Comparison of ENCODE assay signal across 1 cellular context in genomic region chr3:143283432-143284128, GRCh38.
TF ChIP-seq lines count a peak whose summit lies in the region.

No MANE protein-coding gene starts in this region.

TF ChIP-seq in K562, 482 proteins besides CTCF, POLR2A, EP300 and RAD21 (continued from another document and continues in another):
- no peak for TF ChIP-seq PATZ1 (CRISPR knock-in tag; IDR thresholded peaks at IDR 0.05; ENCODE audit: borderline replicate concordance)
- TF ChIP-seq ETV6 (IDR thresholded peaks at IDR 0.05; ENCODE audit: borderline replicate concordance in 1 of 2, low read depth in 2 of 2, low read length in 1 of 2): 0 out of 4 replicates have a peak, but pooled peaks of 1 of the 2 experiments have one; percentile 23
- no peak for TF ChIP-seq ETV6 (CRISPR knock-in tag; IDR thresholded peaks at IDR 0.05; ENCODE audit: borderline replicate concordance)
- TF ChIP-seq TAL1 (IDR thresholded peaks at IDR 0.05): peak; percentile 91
- no peak for TF ChIP-seq MXD1 (CRISPR knock-in tag; IDR thresholded peaks at IDR 0.05; ENCODE audit: borderline replicate concordance, poor library complexity, severe bottlenecking)
- peak; percentile 53 for TF ChIP-seq TBP (optimal IDR thresholded peaks at IDR 0.05; ENCODE audit: low read depth, low read length)
- no peak for TF ChIP-seq ZFPM2 (CRISPR knock-in tag; IDR thresholded peaks at IDR 0.05)
- no peak for TF ChIP-seq ZKSCAN3 (CRISPR knock-in tag; IDR thresholded peaks at IDR 0.05)
- TF ChIP-seq MAFF (IDR thresholded peaks at IDR 0.05; ENCODE audit: low read length): no peak
- no peak for TF ChIP-seq KDM2B (CRISPR knock-in tag; IDR thresholded peaks at IDR 0.05)
- TF ChIP-seq GTF2F1 (IDR thresholded peaks at IDR 0.05; ENCODE audit: low read depth, low read length): no peak
- peak in 1 of 2 experiments; percentile 62; a peak in 1 of 3 replicates for TF ChIP-seq CBX3 (IDR thresholded peaks at IDR 0.05; ENCODE audit: borderline replicate concordance in 1 of 2, low read length in 2 of 2)
- TF ChIP-seq ATF2 (CRISPR knock-in tag; IDR thresholded peaks at IDR 0.05): no peak
- TF ChIP-seq GATAD2B (IDR thresholded peaks at IDR 0.05; ENCODE audit: borderline replicate concordance): peak; percentile 71
- TF ChIP-seq SPI1 (IDR thresholded peaks at IDR 0.05; ENCODE audit: borderline replicate concordance, low read depth, low read length): no peak
- TF ChIP-seq ZNF766 (CRISPR knock-in tag; conservative IDR thresholded peaks at IDR 0.05): no peak
- TF ChIP-seq FOS (IDR thresholded peaks at IDR 0.05; ENCODE audit: extremely low read depth, insufficient read length): no peak
- no peak for TF ChIP-seq NFXL1 (CRISPR knock-in tag; IDR thresholded peaks at IDR 0.05)
- no peak for TF ChIP-seq DDX20 (tag; IDR thresholded peaks at IDR 0.05; ENCODE audit: low read depth)
- TF ChIP-seq ZNF408 (CRISPR knock-in tag; IDR thresholded peaks at IDR 0.05; ENCODE audit: low read depth): no peak
- TF ChIP-seq CREB3 (tag; conservative IDR thresholded peaks at IDR 0.05; ENCODE audit: low read depth): no peak
- TF ChIP-seq RAD51 (IDR thresholded peaks at IDR 0.05; ENCODE audit: borderline replicate concordance, low read depth): no peak
- no peak for TF ChIP-seq NR2F6 (CRISPR knock-in tag; IDR thresholded peaks at IDR 0.05)
- peak; percentile 85 for TF ChIP-seq LCOR (CRISPR knock-in tag; IDR thresholded peaks at IDR 0.05)
- no peak for TF ChIP-seq SREBF1 (IDR thresholded peaks at IDR 0.05; ENCODE audit: borderline replicate concordance, low read depth, low read length)
- TF ChIP-seq SAFB (IDR thresholded peaks at IDR 0.05; ENCODE audit: borderline replicate concordance, low read depth, low read length): no peak
- no peak for TF ChIP-seq MYBL2 (IDR thresholded peaks at IDR 0.05; ENCODE audit: low read depth)
- no peak for TF ChIP-seq MYBL2 (CRISPR knock-in tag; IDR thresholded peaks at IDR 0.05; ENCODE audit: borderline replicate concordance)
- TF ChIP-seq HOMEZ (CRISPR knock-in tag; IDR thresholded peaks at IDR 0.05): no peak
- no peak for TF ChIP-seq GTF2B (IDR thresholded peaks at IDR 0.05; ENCODE audit: extremely low read depth, insufficient read length)
- TF ChIP-seq ZNF696 (CRISPR knock-in tag; conservative IDR thresholded peaks at IDR 0.05): no peak
- TF ChIP-seq ZBTB5 (IDR thresholded peaks at IDR 0.05): no peak
- no peak for TF ChIP-seq EGR1 (conservative IDR thresholded peaks at IDR 0.05)
- TF ChIP-seq CEBPZ (IDR thresholded peaks at IDR 0.05; ENCODE audit: borderline replicate concordance, low read depth, low read length): no peak
- peak; percentile 77; the same call in 1 of the 2 replicates for TF ChIP-seq ZBTB2 (IDR thresholded peaks at IDR 0.05)
- no peak for TF ChIP-seq ZBTB33 (CRISPR knock-in tag; IDR thresholded peaks at IDR 0.05)
- TF ChIP-seq SREBF2 (CRISPR knock-in tag; IDR thresholded peaks at IDR 0.05): no peak
- no peak for TF ChIP-seq ZNF280B (CRISPR knock-in tag; IDR thresholded peaks at IDR 0.05)
- no peak for TF ChIP-seq RFX5 (IDR thresholded peaks at IDR 0.05; ENCODE audit: low read depth, low read length)
